Comparison of ENCODE assay signal across 30 cellular contexts in the genomic region with DNA sequence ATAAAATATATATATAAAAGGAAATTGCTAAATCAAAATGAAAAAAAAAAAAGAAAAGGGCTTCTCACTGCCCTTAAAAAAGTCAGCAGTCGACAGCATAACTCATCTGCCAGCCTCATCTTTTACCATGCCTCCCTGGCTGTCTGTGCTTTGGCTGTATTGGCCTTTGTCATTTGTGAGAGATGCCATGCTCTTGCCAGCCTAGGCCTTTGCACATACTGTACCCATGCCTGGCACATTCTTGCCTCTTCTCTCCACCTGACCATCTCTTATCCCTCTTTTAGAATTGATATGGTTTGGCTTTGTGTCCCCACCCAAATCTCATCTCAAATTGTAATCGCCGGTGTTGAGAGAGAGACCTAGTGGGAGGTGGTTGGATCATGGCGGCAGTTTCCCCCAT. TPM values are rescaled to one million over a fixed set of nuclear protein-coding genes. Genes with fewer than 3 reads are reported as not detected.
"Had no signal": no experiment of that assay in that cellular context is flagged by ENCODE, and none has a peak within 500 bp of the region (broad histone marks: within the 10 kb centered on the region; RNA-seq: fewer than 3 reads in every experiment).

No MANE protein-coding gene starts in this region.

- H3K27ac ChIP-seq: neural progenitor cell, ovary, parathyroid adenoma, psoas muscle, right lobe of liver, sigmoid colon, suprapubic skin, testis, tibial artery, transverse colon, upper lobe of right lung, uterus had no signal

- H3K27me3 Mint-ChIP-seq: progenitor cell of endocrine pancreas; stimulated activated memory B cell treated with anti-CD40 and anti-IgM and Interleukin-4, amounts not matched to agents 10 μg/mL and 1 μg/mL and 100 μg/mL, for 72 hours; stimulated activated naive CD8-positive, alpha-beta T cell treated with anti-CD3 and anti-CD28 coated beads, Interleukin-15, amount 100 ng/mL, for 72 hours; type B pancreatic cell had no signal

- H3K27ac Mint-ChIP-seq: naive thymus-derived CD4-positive, alpha-beta T cell; natural killer cell; nephron; neural progenitor cell; progenitor cell of endocrine pancreas; stimulated activated memory B cell treated with anti-CD40 and anti-IgM and Interleukin-4, amounts not matched to agents 10 μg/mL and 1 μg/mL and 100 μg/mL, for 72 hours; stimulated activated naive CD8-positive, alpha-beta T cell treated with anti-CD3 and anti-CD28 coated beads, Interleukin-15, amount 100 ng/mL, for 72 hours; type B pancreatic cell had no signal

- H3K4me3 ChIP-seq: neural progenitor cell, ovary, psoas muscle, right lobe of liver, sigmoid colon, suprapubic skin, testis, tibial artery, transverse colon, upper lobe of right lung, uterus had no signal

- H3K36me3 ChIP-seq: neural progenitor cell, ovary, right lobe of liver, sigmoid colon, suprapubic skin, tibial artery, transverse colon, upper lobe of right lung, uterus had no signal

- H3K4me3 Mint-ChIP-seq: naive thymus-derived CD4-positive, alpha-beta T cell; natural killer cell; nephron; neural progenitor cell; stimulated activated memory B cell treated with anti-CD40 and anti-IgM and Interleukin-4, amounts not matched to agents 10 μg/mL and 1 μg/mL and 100 μg/mL, for 72 hours; stimulated activated naive CD8-positive, alpha-beta T cell treated with anti-CD3 and anti-CD28 coated beads, Interleukin-15, amount 100 ng/mL, for 72 hours; type B pancreatic cell had no signal

- H3K36me3 Mint-ChIP-seq: naive thymus-derived CD4-positive, alpha-beta T cell; natural killer cell; neural progenitor cell; stimulated activated memory B cell treated with anti-CD40 and anti-IgM and Interleukin-4, amounts not matched to agents 10 μg/mL and 1 μg/mL and 100 μg/mL, for 72 hours; type B pancreatic cell had no signal

- DNase-seq: naive thymus-derived CD4-positive, alpha-beta T cell; natural killer cell; occipital lobe; ovary; posterior cingulate gyrus; psoas muscle; right lobe of liver; sigmoid colon; small intestine; stimulated activated CD4-positive, alpha-beta T cell treated with anti-CD3 and anti-CD28 coated beads, Interleukin-12 subunit alpha, Interleukin-12 subunit beta, amount 100 ng/mL, for 4 hours; stimulated activated CD4-positive, alpha-beta T cell treated with anti-CD3 and anti-CD28 coated beads, Interleukin-1b, Interleukin-23, amount 100 ng/mL, for 48 hours; stimulated activated CD4-positive, alpha-beta T cell treated with anti-CD3 and anti-CD28 coated beads, Interleukin-4, amount 100 ng/mL, for 1 hour; stimulated activated CD4-positive, alpha-beta T cell treated with anti-CD3 and anti-CD28 coated beads, Interleukin-4, amount 100 ng/mL, for 4 hours; stimulated activated CD8-positive, alpha-beta memory T cell treated with anti-CD3 and anti-CD28 coated beads, Interleukin-4, amount 100 ng/mL, for 48 hours; stimulated activated naive CD4-positive, alpha-beta T cell; stimulated activated naive CD8-positive, alpha-beta T cell treated with anti-CD3 and anti-CD28 coated beads, Interleukin-15, amount 100 ng/mL, for 72 hours; stimulated activated naive CD8-positive, alpha-beta T cell treated with anti-CD3 and anti-CD28 coated beads, Interleukin-15, Interleukin-2, amounts not matched to agents 100 U/mL and 50 U/mL, for 24 hours; substantia nigra; testis; tibial artery; transverse colon; upper lobe of right lung; uterus had no signal

- H3K4me1 Mint-ChIP-seq: naive thymus-derived CD4-positive, alpha-beta T cell; natural killer cell; nephron; stimulated activated memory B cell treated with anti-CD40 and anti-IgM and Interleukin-4, amounts not matched to agents 10 μg/mL and 1 μg/mL and 100 μg/mL, for 72 hours; stimulated activated naive CD8-positive, alpha-beta T cell treated with anti-CD3 and anti-CD28 coated beads, Interleukin-15, amount 100 ng/mL, for 72 hours had no signal

- H3K4me1 ChIP-seq: psoas muscle, right lobe of liver, sigmoid colon, suprapubic skin, testis, transverse colon, upper lobe of right lung, uterus had no signal

- ATAC-seq: naive thymus-derived CD4-positive, alpha-beta T cell; natural killer cell; psoas muscle; right lobe of liver; stimulated activated memory B cell treated with anti-CD40 and anti-IgM and Interleukin-4, amounts not matched to agents 10 μg/mL and 1 μg/mL and 100 μg/mL, for 72 hours; stimulated activated naive CD8-positive, alpha-beta T cell treated with anti-CD3 and anti-CD28 coated beads, Interleukin-15, amount 100 ng/mL, for 72 hours; stimulated activated naive CD8-positive, alpha-beta T cell treated with anti-CD3 and anti-CD28 coated beads, Interleukin-15, Interleukin-2, amounts not matched to agents 100 U/mL and 50 U/mL, for 24 hours; upper lobe of right lung had no signal

- H3K9me3 Mint-ChIP-seq: natural killer cell; nephron; neural progenitor cell; stimulated activated memory B cell treated with anti-CD40 and anti-IgM and Interleukin-4, amounts not matched to agents 10 μg/mL and 1 μg/mL and 100 μg/mL, for 72 hours; type B pancreatic cell had no signal

- H3K9me3 ChIP-seq: ovary, psoas muscle, right lobe of liver, sigmoid colon, suprapubic skin, testis, tibial artery, transverse colon, upper lobe of right lung, uterus had no signal

- H3K27me3 ChIP-seq: neural progenitor cell, ovary, right lobe of liver, sigmoid colon, suprapubic skin, testis, tibial artery, transverse colon, upper lobe of right lung, uterus had no signal

RNA-seq across cellular contexts. Expression of gene DIRAS3, which starts 37.1 kb away (rescaled TPM):
- total RNA-seq: naive thymus-derived CD4-positive, alpha-beta T cell; natural killer cell had no signal
